Comparison of ENCODE assay signal across 7 cellular contexts in the genomic region with DNA sequence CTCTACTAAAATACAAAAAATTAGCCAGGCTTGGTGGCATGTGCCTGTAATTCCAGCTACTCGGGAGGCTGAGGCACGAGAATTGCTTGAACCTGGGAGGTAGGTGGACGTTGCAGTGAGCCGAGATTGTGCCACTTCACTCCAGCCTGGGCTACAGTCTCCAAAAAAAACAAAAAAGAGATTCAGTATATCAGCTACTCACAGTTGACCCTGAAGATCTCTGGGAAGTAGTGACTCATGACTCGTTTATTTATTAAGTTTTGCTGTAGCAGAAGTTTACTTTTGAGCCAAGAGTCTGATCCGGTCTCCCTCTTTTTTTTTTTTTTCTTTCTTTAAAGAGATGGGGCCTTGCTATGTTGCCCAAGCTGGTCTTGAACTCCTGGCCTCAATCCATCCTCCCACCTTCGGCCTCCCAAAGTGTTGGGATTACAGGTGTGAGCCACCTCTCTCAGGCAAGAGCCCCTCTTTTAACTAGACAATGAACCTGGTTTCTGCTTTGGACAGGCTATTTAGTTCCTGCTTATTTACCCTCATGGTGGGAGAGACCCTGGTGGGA. TPM values are rescaled to one million over a fixed set of nuclear protein-coding genes. Genes with fewer than 3 reads are reported as not detected.
DNase-seq lines count a peak whose midpoint lies in the region; ATAC-seq and TF ChIP-seq lines count a peak whose summit lies in the region.
"Had no signal": no experiment of that assay in that cellular context is flagged by ENCODE, and none has a peak within 500 bp of the region (broad histone marks: within the 10 kb centered on the region; RNA-seq: fewer than 3 reads in every experiment).

No MANE protein-coding gene starts in this region.

- H3K4me3 ChIP-seq in OCI-LY3 (ENCODE audit: low read length) (no peak overlapping the region), endodermal cell (ENCODE audit: low read length) (no peak overlapping the region)

- peaks cover 9% of the 10 kb centered on the region for H3K36me3 Mint-ChIP-seq in endodermal cell (ENCODE audit: low read depth)
- H3K36me3 Mint-ChIP-seq in stimulated activated memory B cell treated with anti-CD40 and anti-IgM and Interleukin-4, amounts not matched to agents 10 μg/mL and 1 μg/mL and 100 μg/mL, for 72 hours, result peaks cover 19% of the 10 kb centered on the region
- H3K36me3 Mint-ChIP-seq: naive B cell had no signal

- H3K9ac ChIP-seq in OCI-LY3 (ENCODE audit: low read length) (no peak overlapping the region), endodermal cell (ENCODE audit: extremely low read depth, low read length, poor library complexity, severe bottlenecking) (no peak overlapping the region)

- no peaks in the 10 kb centered on the region for H3K9me3 Mint-ChIP-seq in endodermal cell
- no peaks in the 10 kb centered on the region for H3K9me3 Mint-ChIP-seq in stimulated activated memory B cell treated with anti-CD40 and anti-IgM and Interleukin-4, amounts not matched to agents 10 μg/mL and 1 μg/mL and 100 μg/mL, for 72 hours
- H3K9me3 Mint-ChIP-seq: naive B cell had no signal

- DNase-seq in endodermal cell (no peak), GF-D8 (lab: John Stamatoyannopoulos, UW) (no peak), NCI-H2196 treated with DMSO at 0.1 percent for 48 hours (lab: John Stamatoyannopoulos, UW; ENCODE audit: unreplicated experiment) (no peak)
- no peak for DNase-seq in activated CD4-positive, alpha-beta T cell treated with anti-CD3 and anti-CD28 coated beads for 48 hours
- DNase-seq: naive B cell had no signal

- H3K4me1 ChIP-seq in OCI-LY3 (ENCODE audit: low read length), result peaks cover 26% of the 10 kb centered on the region
- H3K4me1 ChIP-seq in endodermal cell (ENCODE audit: control insufficient read depth, insufficient read depth, low read length), result peaks cover 6% of the 10 kb centered on the region

- H3K27me3 Mint-ChIP-seq in endodermal cell (ENCODE audit: insufficient read depth), result no peaks in the 10 kb centered on the region
- H3K27me3 Mint-ChIP-seq in stimulated activated memory B cell treated with anti-CD40 and anti-IgM and Interleukin-4, amounts not matched to agents 10 μg/mL and 1 μg/mL and 100 μg/mL, for 72 hours, result no peaks in the 10 kb centered on the region
- H3K27me3 Mint-ChIP-seq: naive B cell had no signal

- peak overlapping the region; percentile 82 for H3K27ac Mint-ChIP-seq in endodermal cell
- peak overlapping the region; percentile 54 for H3K27ac Mint-ChIP-seq in stimulated activated memory B cell treated with anti-CD40 and anti-IgM and Interleukin-4, amounts not matched to agents 10 μg/mL and 1 μg/mL and 100 μg/mL, for 72 hours

- peaks cover 7% of the 10 kb centered on the region for H3K79me2 ChIP-seq in OCI-LY3 (ENCODE audit: low read length)

- H4K20me1 ChIP-seq in OCI-LY3 (ENCODE audit: insufficient read depth, low read length), result peaks cover 10% of the 10 kb centered on the region; the same call in 1 of the 2 replicates

- 94 to 95% methylated on average over 7 of the region's 7 CpGs for WGBS in endodermal cell (ENCODE audit: insufficient coverage in 1 of 2, insufficient read length in 1 of 2), 2 experiments

- peaks cover 18% of the 10 kb centered on the region for H3K36me3 ChIP-seq in OCI-LY3 (replicated peaks; ENCODE audit: low read depth, low read length)
- peaks cover 13% of the 10 kb centered on the region for H3K36me3 ChIP-seq in endodermal cell (ENCODE audit: control insufficient read depth, insufficient read depth, low read length)

- H3K27ac ChIP-seq in OCI-LY3 (ENCODE audit: low read length), result no peak overlapping the region
- no peak overlapping the region for H3K27ac ChIP-seq in endodermal cell (ENCODE audit: low read depth, low read length)

- H3K4me1 Mint-ChIP-seq in endodermal cell, result peaks cover 21% of the 10 kb centered on the region
- peaks cover 52% of the 10 kb centered on the region for H3K4me1 Mint-ChIP-seq in stimulated activated memory B cell treated with anti-CD40 and anti-IgM and Interleukin-4, amounts not matched to agents 10 μg/mL and 1 μg/mL and 100 μg/mL, for 72 hours

- TF ChIP-seq CTCF in OCI-LY3 (IDR thresholded peaks at IDR 0.05; ENCODE audit: low read depth, low read length) (no peak), endodermal cell (conservative IDR thresholded peaks at IDR 0.05) (no peak)

- H3K27me3 ChIP-seq in OCI-LY3 (ENCODE audit: low read depth, low read length), result 0 out of 2 replicates have a peak, but pooled peaks cover 2% of the 10 kb centered on the region
- no peaks in the 10 kb centered on the region for H3K27me3 ChIP-seq in endodermal cell (ENCODE audit: control insufficient read depth, insufficient read depth, low read length, poor library complexity, severe bottlenecking)

- no peak overlapping the region for H3K4me3 Mint-ChIP-seq in endodermal cell
- no peak overlapping the region for H3K4me3 Mint-ChIP-seq in stimulated activated memory B cell treated with anti-CD40 and anti-IgM and Interleukin-4, amounts not matched to agents 10 μg/mL and 1 μg/mL and 100 μg/mL, for 72 hours

- ATAC-seq in stimulated activated memory B cell treated with anti-CD40 and anti-IgM and Interleukin-4, amounts not matched to agents 10 μg/mL and 1 μg/mL and 100 μg/mL, for 72 hours, result no peak

- peak overlapping the region; percentile 16; the same call in 1 of the 2 replicates for H3K4me2 ChIP-seq in OCI-LY3 (ENCODE audit: low read length)

- no peak overlapping the region for H2AFZ ChIP-seq in OCI-LY3 (ENCODE audit: low read depth, low read length)

- H3K9me3 ChIP-seq in OCI-LY3 (ENCODE audit: insufficient read depth, low read length) (no peaks in the 10 kb centered on the region), endodermal cell (ENCODE audit: control insufficient read depth, low read length) (no peaks in the 10 kb centered on the region)

RNA-seq across cellular contexts. Expression of a gene that starts 4.4 kb away (rescaled TPM):
- total RNA-seq in endodermal cell, result 1 to 10 TPM; 3.0 to 8.0 TPM
- polyA plus RNA-seq in endodermal cell (2013, experiment 1 of 2), result 6.1 TPM
- polyA plus RNA-seq in endodermal cell (2013, experiment 2 of 2), result 4.1 TPM

RNA-seq across cellular contexts. Expression of a gene that starts 8.7 kb away (rescaled TPM):
- 10 to 100 TPM; 43.0 to 65.7 TPM for total RNA-seq in endodermal cell
- 92.4 TPM for polyA plus RNA-seq in endodermal cell (2013, experiment 1 of 2)
- 77.4 TPM for polyA plus RNA-seq in endodermal cell (2013, experiment 2 of 2)

RNA-seq across cellular contexts. Expression of a gene that starts 12.7 kb away (rescaled TPM):
- total RNA-seq in endodermal cell, result 10 to 100 TPM in 1 of 2 donors, 1 to 10 TPM in 1; 8.2 to 15.7 TPM
- 77.6 TPM for polyA plus RNA-seq in endodermal cell (2013, experiment 1 of 2)
- polyA plus RNA-seq in endodermal cell (2013, experiment 2 of 2), result 65.0 TPM

RNA-seq across cellular contexts. Expression of a gene that starts 18.3 kb away (rescaled TPM):
- 100 to 1,000 TPM; 320 to 325 TPM for total RNA-seq in endodermal cell
- 377 TPM for polyA plus RNA-seq in endodermal cell (2013, experiment 1 of 2)
- polyA plus RNA-seq in endodermal cell (2013, experiment 2 of 2), result 347 TPM

RNA-seq across cellular contexts. Expression of a gene that starts 34.1 kb away (rescaled TPM):
- total RNA-seq in endodermal cell, result 100 to 1,000 TPM in 1 of 2 donors, 10 to 100 TPM in 1; 94.7 to 130 TPM
- 146 TPM for polyA plus RNA-seq in endodermal cell (2013, experiment 1 of 2)
- polyA plus RNA-seq in endodermal cell (2013, experiment 2 of 2), result 138 TPM
